26 cellular contexts compared by ENCODE assay signal in genomic region chr2:28499298-28499697, GRCh38.
"Had no signal": no experiment of that assay in that cellular context is flagged by ENCODE, and none has a peak within 500 bp of the region (broad histone marks: within the 10 kb centered on the region; RNA-seq: fewer than 3 reads in every experiment).

No MANE protein-coding gene starts in this region.

- H3K4me3 ChIP-seq: neural progenitor cell, ovary, psoas muscle, right lobe of liver, skin epidermis, smooth muscle cell, spleen, stomach, thoracic aorta, thyroid gland, tibial nerve, upper lobe of right lung, uterus had no signal

- H3K27ac ChIP-seq: neural progenitor cell, ovary, parathyroid adenoma, psoas muscle, right lobe of liver, skin epidermis, spleen, stomach, thoracic aorta, tibial nerve, upper lobe of right lung, uterus had no signal

- ATAC-seq: naive thymus-derived CD4-positive, alpha-beta T cell; natural killer cell; psoas muscle; right cardiac atrium; right lobe of liver; stimulated activated effector memory CD8-positive, alpha-beta T cell treated with anti-CD3 and anti-CD28 coated beads, Interleukin-12 subunit alpha, Interleukin-12 subunit beta, amount 100 ng/mL, for 72 hours; stimulated activated naive B cell treated with anti-CD40 and anti-IgM and Interleukin-4, amounts not matched to agents 10 μg/mL and 1 μg/mL and 100 μg/mL, for 72 hours; upper lobe of right lung had no signal

- H3K9ac ChIP-seq: neural progenitor cell, parathyroid adenoma had no signal

- H3K4me1 ChIP-seq: neural progenitor cell, parathyroid adenoma, psoas muscle, right lobe of liver, spleen, stomach, tibial nerve, upper lobe of right lung, uterus had no signal

- H2AFZ ChIP-seq: neural progenitor cell, parathyroid adenoma had no signal

- DNase-seq: naive thymus-derived CD4-positive, alpha-beta T cell; natural killer cell; occipital lobe; ovary; posterior cingulate gyrus; psoas muscle; right cardiac atrium; right lobe of liver; spleen; stimulated activated CD4-positive, alpha-beta T cell treated with anti-CD3 and anti-CD28 coated beads, Interleukin-12 subunit alpha, Interleukin-12 subunit beta, amount 100 ng/mL, for 4 hours; stimulated activated CD4-positive, alpha-beta T cell treated with anti-CD3 and anti-CD28 coated beads, Interleukin-1b, Interleukin-23, amount 100 ng/mL, for 48 hours; stimulated activated CD4-positive, alpha-beta T cell treated with anti-CD3 and anti-CD28 coated beads, Interleukin-4, amount 100 ng/mL, for 1 hour; stimulated activated naive B cell treated with anti-CD40 and anti-IgM and Interleukin-4, amounts not matched to agents 10 μg/mL and 1 μg/mL and 100 μg/mL, for 72 hours; stimulated activated naive CD4-positive, alpha-beta T cell treated with Interleukin-2 at 50 U/mL for 16 hours; stomach; thyroid gland; trophoblast cell; upper lobe of right lung; uterus had no signal

- H3K9me3 ChIP-seq: ovary, psoas muscle, right lobe of liver, spleen, stomach, thoracic aorta, thyroid gland, tibial nerve, upper lobe of right lung, uterus had no signal

- H3K36me3 ChIP-seq: neural progenitor cell, ovary, right lobe of liver, spleen, stomach, thoracic aorta, thyroid gland, tibial nerve, upper lobe of right lung, uterus had no signal

- H3K4me2 ChIP-seq: neural progenitor cell, smooth muscle cell had no signal

- H3K27me3 ChIP-seq: neural progenitor cell, ovary, right lobe of liver, spleen, stomach, thyroid gland, tibial nerve, upper lobe of right lung, uterus had no signal

- H3K79me2 ChIP-seq: parathyroid adenoma had no signal
